In genomic region chr11:32785262-32785661, GRCh38 we compare ENCODE assay signal across 17 cellular contexts. TPM values are rescaled to one million over a fixed set of nuclear protein-coding genes. Genes with fewer than 3 reads are reported as not detected.
DNase-seq lines count a peak whose midpoint lies in the region; ATAC-seq and TF ChIP-seq lines count a peak whose summit lies in the region.
"Had no signal": no experiment of that assay in that cellular context is flagged by ENCODE, and none has a peak within 500 bp of the region (broad histone marks: within the 10 kb centered on the region; RNA-seq: fewer than 3 reads in every experiment).

No MANE protein-coding gene starts in this region.

- H3K4me3 Mint-ChIP-seq in nephron progenitor cell (no peak overlapping the region), T-helper 17 cell (no peak overlapping the region)
- H3K4me3 Mint-ChIP-seq: B cell; CD14-positive monocyte; CD4-positive, alpha-beta T cell; CD8-positive, alpha-beta memory T cell; GM23338; H9 had no signal

- H3K27ac Mint-ChIP-seq in nephron progenitor cell (no peak overlapping the region), T-helper 17 cell (no peak overlapping the region)
- H3K27ac Mint-ChIP-seq: B cell; CD14-positive monocyte; CD4-positive, alpha-beta T cell; CD8-positive, alpha-beta memory T cell; GM23338; H9 had no signal

- peaks cover 15% of the 10 kb centered on the region for H3K27me3 Mint-ChIP-seq in nephron progenitor cell (ENCODE audit: low read depth, poor library complexity)
- H3K27me3 Mint-ChIP-seq in T-helper 17 cell = peaks cover 40% of the 10 kb centered on the region
- H3K27me3 Mint-ChIP-seq: B cell had no signal

- no peaks in the 10 kb centered on the region for H3K9me3 Mint-ChIP-seq in nephron progenitor cell
- H3K9me3 Mint-ChIP-seq: CD14-positive monocyte; CD4-positive, alpha-beta T cell; CD8-positive, alpha-beta memory T cell; GM23338; H9 had no signal

- H3K4me1 Mint-ChIP-seq in nephron progenitor cell (no peaks in the 10 kb centered on the region), T-helper 17 cell (no peaks in the 10 kb centered on the region)
- H3K4me1 Mint-ChIP-seq: CD14-positive monocyte; CD8-positive, alpha-beta memory T cell; GM23338 had no signal

- DNase-seq in M059J (ENCODE audit: low read depth) (peak; percentile 38), nephron progenitor cell (peak; percentile 37), T-helper 17 cell (no peak), 8988T (no peak)
- DNase-seq: CD4-positive, alpha-beta T cell; CD8-positive, alpha-beta memory T cell; DMS 273 treated with DMSO at 0.1 percent for 48 hours; DMS79 treated with DMSO at 0.1 percent for 48 hours; H9 had no signal

- H3K9me3 ChIP-seq in T-helper 17 cell (ENCODE audit: control insufficient read depth, low read length, poor library complexity, severe bottlenecking) = no peaks in the 10 kb centered on the region
- H3K9me3 ChIP-seq: BLaER1 treated with 17β-estradiol and CSF1 and Interleukin-3, amounts not matched to agents 10 nM and 100 nM had no signal

- ATAC-seq in GM19351 (IDR thresholded peaks at IDR 0.05; ENCODE audit: unreplicated experiment) = peak; percentile 18
- no peak for ATAC-seq in esophagus mucosa
- ATAC-seq in T-helper 17 cell = no peak
- ATAC-seq: GM23338, HCT116 had no signal

- H3K36me3 Mint-ChIP-seq in nephron progenitor cell (ENCODE audit: low read depth) = no peaks in the 10 kb centered on the region
- no peaks in the 10 kb centered on the region for H3K36me3 Mint-ChIP-seq in T-helper 17 cell (ENCODE audit: low read depth)
- H3K36me3 Mint-ChIP-seq: CD14-positive monocyte; CD8-positive, alpha-beta memory T cell had no signal

- TF ChIP-seq CTCF in nephron progenitor cell (IDR thresholded peaks at IDR 0.05) = no peak

RNA-seq across cellular contexts. Expression of gene CCDC73, which starts 9.2 kb away (rescaled TPM):
- total RNA-seq in M059J (2014; rRNA removed; shearing (Covaris generic)) = not detected in 2 replicates
- total RNA-seq in esophagus mucosa (0.40 TPM), T-helper 17 cell (not detected)
- total RNA-seq: CD4-positive, alpha-beta T cell; CD8-positive, alpha-beta memory T cell; GM23338; H4 had no signal

RNA-seq across cellular contexts. Expression of gene PRRG4, which starts 44.5 kb away (rescaled TPM):
- total RNA-seq in M059J (2014; rRNA removed; shearing (Covaris generic)) = 4.4 and 4.7 TPM in 2 replicates
- total RNA-seq in esophagus mucosa (36.9 TPM), T-helper 17 cell (under 1 TPM in 1 of 2 donors, not detected in 1; 0.07 TPM)

Comparison
In these comparisons a context has a peak if more than half of its experiments do, and no peak if none do; other contexts are left out.
1. DNase-seq: peak in M059J (single experiment) and nephron progenitor cell (single experiment); none in T-helper 17 cell (0 of 3) and 8988T (single experiment).